ENCODE assay signal across 8 cellular contexts in genomic region chr2:99488587-99488998, GRCh38. TPM values are rescaled to one million over a fixed set of nuclear protein-coding genes. Genes with fewer than 3 reads are reported as not detected.
DNase-seq lines count a peak whose midpoint lies in the region; ATAC-seq and TF ChIP-seq lines count a peak whose summit lies in the region.

No MANE protein-coding gene starts in this region.

- no peak overlapping the region for H2AFZ ChIP-seq in SU-DHL-6 (ENCODE audit: low read depth, low read length, severe bottlenecking)

- ATAC-seq in HG02884 (IDR thresholded peaks at IDR 0.05; ENCODE audit: unreplicated experiment), result no peak
- ATAC-seq in HG02759 (IDR thresholded peaks at IDR 0.05; ENCODE audit: unreplicated experiment), result no peak

- no peaks in the 10 kb centered on the region for H3K27me3 ChIP-seq in BLaER1 treated with 17β-estradiol and CSF1 and Interleukin-3, amounts not matched to agents 10 nM and 100 nM
- H3K27me3 ChIP-seq in SU-DHL-6 (ENCODE audit: low read length), result no peaks in the 10 kb centered on the region

- DNase-seq in H4 (ENCODE audit: low spot score) (peak; percentile 24), epithelial cell of prostate (ENCODE audit: low read depth, low spot score) (no peak)
- DNase-seq in stimulated activated CD4-positive, alpha-beta T cell treated with anti-CD3 and anti-CD28 coated beads, Interleukin-1b, Interleukin-23, amount 100 ng/mL, for 48 hours, result no peak

- peak overlapping the region; percentile 84 to 97 (median 95) for H3K27ac Mint-ChIP-seq in nephron

- H3K9me3 Mint-ChIP-seq in nephron, result no peaks in the 10 kb centered on the region

- H4K20me1 ChIP-seq in BLaER1 treated with 17β-estradiol and CSF1 and Interleukin-3, amounts not matched to agents 10 nM and 100 nM, result peaks cover 41 to 58% (median 57%) of the 10 kb centered on the region in 11 experiments; a peak in 21 of 22 replicates
- peaks cover 13% of the 10 kb centered on the region; the same call in 1 of the 2 replicates for H4K20me1 ChIP-seq in SU-DHL-6 (ENCODE audit: low read depth, low read length)

- peaks cover 34% of the 10 kb centered on the region for H3K4me1 Mint-ChIP-seq in nephron

- H3K4me3 ChIP-seq in BLaER1 treated with 17β-estradiol and CSF1 and Interleukin-3, amounts not matched to agents 10 nM and 100 nM, result peak overlapping the region; percentile 68 to 96 (median 90)
- H3K4me3 ChIP-seq in SU-DHL-6 (ENCODE audit: insufficient read depth, low read length, poor library complexity, severe bottlenecking), result peak overlapping the region; percentile 59

- peaks cover 46% of the 10 kb centered on the region for H3K79me2 ChIP-seq in SU-DHL-6 (ENCODE audit: insufficient read depth, low read length)

- H3K4me3 Mint-ChIP-seq in nephron, result peak overlapping the region; percentile 90 to 97 (median 96)

- peaks cover 3% of the 10 kb centered on the region for H3K27me3 Mint-ChIP-seq in nephron (ENCODE audit: low read depth)

- H3K27ac ChIP-seq in BLaER1 treated with 17β-estradiol and CSF1 and Interleukin-3, amounts not matched to agents 10 nM and 100 nM, result peak overlapping the region; percentile 89 to 97 (median 94)
- H3K27ac ChIP-seq in SU-DHL-6 (ENCODE audit: low read depth, low read length), result peak overlapping the region; percentile 64
- H3K27ac ChIP-seq in epithelial cell of prostate, result peak overlapping the region; percentile 91

- H3K4me2 ChIP-seq in BLaER1 treated with 17β-estradiol and CSF1 and Interleukin-3, amounts not matched to agents 10 nM and 100 nM, result peak overlapping the region; percentile 72 to 95 (median 86)
- peak overlapping the region; percentile 72 for H3K4me2 ChIP-seq in SU-DHL-6 (ENCODE audit: low read depth, low read length, poor library complexity, severe bottlenecking)

- peaks cover 9% of the 10 kb centered on the region; the same call in 1 of the 2 replicates for H3F3A ChIP-seq in SU-DHL-6 (ENCODE audit: insufficient read depth)

- peaks cover 0 to 7% (median 4%) of the 10 kb centered on the region in 11 experiments; a peak in 4 of 22 replicates for H3K36me3 ChIP-seq in BLaER1 treated with 17β-estradiol and CSF1 and Interleukin-3, amounts not matched to agents 10 nM and 100 nM
- no peaks in the 10 kb centered on the region for H3K36me3 ChIP-seq in SU-DHL-6 (ENCODE audit: low read length)

- peak overlapping the region; percentile 83 to 98 (median 95) for H3K9ac ChIP-seq in BLaER1 treated with 17β-estradiol and CSF1 and Interleukin-3, amounts not matched to agents 10 nM and 100 nM
- H3K9ac ChIP-seq in SU-DHL-6 (ENCODE audit: low read length), result peak overlapping the region; percentile 82

- H3K9me2 ChIP-seq in SU-DHL-6 (replicated peaks; ENCODE audit: insufficient read depth, low read length), result no peaks in the 10 kb centered on the region

- peaks cover 27 to 48% (median 46%) of the 10 kb centered on the region in 10 experiments for H3K4me1 ChIP-seq in BLaER1 treated with 17β-estradiol and CSF1 and Interleukin-3, amounts not matched to agents 10 nM and 100 nM

- TF ChIP-seq CTCF in SU-DHL-6 (IDR thresholded peaks at IDR 0.05; ENCODE audit: insufficient read depth, low read length, poor library complexity, severe bottlenecking), result no peak
- no peak for TF ChIP-seq CTCF in nephron (IDR thresholded peaks at IDR 0.05; ENCODE audit: unreplicated experiment in 3 of 3)

- H3K36me3 Mint-ChIP-seq in nephron (ENCODE audit: low read depth), result no peaks in the 10 kb centered on the region

- H3K9me3 ChIP-seq in BLaER1 treated with 17β-estradiol and CSF1 and Interleukin-3, amounts not matched to agents 10 nM and 100 nM (replicated peaks in 1 of 11), result no peaks in the 10 kb centered on the region
- no peaks in the 10 kb centered on the region for H3K9me3 ChIP-seq in SU-DHL-6 (ENCODE audit: insufficient read depth, low read length)

RNA-seq across cellular contexts. Expression of gene REV1, which starts 1.2 kb away (rescaled TPM):
- total RNA-seq in H4 (2014; rRNA removed; shearing (Covaris generic)), result 9.3 and 14.9 TPM in 2 replicates
